ENCODE assay signal across 22 cellular contexts in the genomic region with DNA sequence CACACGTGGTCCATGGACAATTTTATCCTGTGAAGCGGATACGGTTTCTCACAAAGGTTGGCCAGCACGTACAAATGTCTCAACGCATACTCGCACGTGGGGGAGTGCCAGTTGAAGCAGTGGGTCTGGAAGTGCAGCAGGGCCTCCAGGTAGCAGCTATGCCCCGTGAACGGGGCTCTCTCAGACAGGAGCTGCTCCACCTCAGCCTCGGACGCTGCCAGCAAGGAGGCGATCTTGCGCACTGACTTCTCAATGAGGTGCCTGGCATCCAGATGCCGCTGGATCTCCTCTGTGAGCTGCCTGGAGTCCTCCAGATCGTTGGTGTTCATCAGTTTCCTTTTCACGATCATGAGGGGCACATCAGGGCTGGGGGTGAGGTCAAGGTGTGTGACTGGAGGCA.
"Had no signal": no experiment of that assay in that cellular context is flagged by ENCODE, and none has a peak within 500 bp of the region (broad histone marks: within the 10 kb centered on the region; RNA-seq: fewer than 3 reads in every experiment).

No MANE protein-coding gene starts in this region.

- H3K36me3 Mint-ChIP-seq: immature natural killer cell; naive thymus-derived CD4-positive, alpha-beta T cell; natural killer cell treated with Interleukin-12 subunit alpha and Interleukin-12 subunit beta and Interleukin-15 and Interleukin-18, amount 100 ng/mL, for 72 hours; stimulated activated naive B cell treated with anti-CD40 and anti-IgM and Interleukin-4, amounts not matched to agents 10 μg/mL and 1 μg/mL and 100 μg/mL, for 72 hours had no signal

- H3K27ac Mint-ChIP-seq: immature natural killer cell; naive thymus-derived CD4-positive, alpha-beta T cell; natural killer cell treated with Interleukin-12 subunit alpha and Interleukin-12 subunit beta and Interleukin-15 and Interleukin-18, amount 100 ng/mL, for 72 hours; progenitor cell of endocrine pancreas; stimulated activated naive B cell treated with anti-CD40 and anti-IgM and Interleukin-4, amounts not matched to agents 10 μg/mL and 1 μg/mL and 100 μg/mL, for 72 hours had no signal

- H3K27me3 Mint-ChIP-seq: naive thymus-derived CD4-positive, alpha-beta T cell; natural killer cell treated with Interleukin-12 subunit alpha and Interleukin-12 subunit beta and Interleukin-15 and Interleukin-18, amount 100 ng/mL, for 72 hours; progenitor cell of endocrine pancreas; stimulated activated naive B cell treated with anti-CD40 and anti-IgM and Interleukin-4, amounts not matched to agents 10 μg/mL and 1 μg/mL and 100 μg/mL, for 72 hours had no signal

- H3K4me1 Mint-ChIP-seq: immature natural killer cell; naive thymus-derived CD4-positive, alpha-beta T cell; stimulated activated naive B cell treated with anti-CD40 and anti-IgM and Interleukin-4, amounts not matched to agents 10 μg/mL and 1 μg/mL and 100 μg/mL, for 72 hours had no signal

- H3K4me3 Mint-ChIP-seq: immature natural killer cell; naive thymus-derived CD4-positive, alpha-beta T cell; natural killer cell treated with Interleukin-12 subunit alpha and Interleukin-12 subunit beta and Interleukin-15 and Interleukin-18, amount 100 ng/mL, for 72 hours; stimulated activated naive B cell treated with anti-CD40 and anti-IgM and Interleukin-4, amounts not matched to agents 10 μg/mL and 1 μg/mL and 100 μg/mL, for 72 hours had no signal

- DNase-seq: hypothalamus; immature natural killer cell; kidney; left colon; left lung; midbrain; mucosa of descending colon; naive thymus-derived CD4-positive, alpha-beta T cell; ovary; stimulated activated CD4-positive, alpha-beta T cell treated with anti-CD3 and anti-CD28 coated beads, Interleukin-12 subunit alpha, Interleukin-12 subunit beta, amount 100 ng/mL, for 4 hours; stimulated activated CD4-positive, alpha-beta T cell treated with anti-CD3 and anti-CD28 coated beads, Interleukin-15, amount 100 ng/mL, for 24 hours; stimulated activated CD4-positive, alpha-beta T cell treated with anti-CD3 and anti-CD28 coated beads, Interleukin-2, amount 100 ng/mL, for 24 hours; stimulated activated CD4-positive, alpha-beta T cell treated with anti-CD3 and anti-CD28 coated beads, Interleukin-4, amount 100 ng/mL, for 1 hour; stimulated activated naive B cell treated with anti-CD40 and anti-IgM and Interleukin-4, amounts not matched to agents 10 μg/mL and 1 μg/mL and 100 μg/mL, for 72 hours; stimulated activated naive CD8-positive, alpha-beta T cell treated with anti-CD3 and anti-CD28 coated beads, Interleukin-15, Interleukin-2, amounts not matched to agents 100 U/mL and 50 U/mL, for 24 hours; stomach; testis; thyroid gland; transverse colon had no signal

- ATAC-seq: left colon; left lung; mucosa of descending colon; naive thymus-derived CD4-positive, alpha-beta T cell; natural killer cell treated with Interleukin-12 subunit alpha and Interleukin-12 subunit beta and Interleukin-15 and Interleukin-18, amount 100 ng/mL, for 72 hours; sciatic nerve; stimulated activated naive B cell treated with anti-CD40 and anti-IgM and Interleukin-4, amounts not matched to agents 10 μg/mL and 1 μg/mL and 100 μg/mL, for 72 hours; stimulated activated naive CD8-positive, alpha-beta T cell treated with anti-CD3 and anti-CD28 coated beads, Interleukin-15, Interleukin-2, amounts not matched to agents 100 U/mL and 50 U/mL, for 24 hours had no signal
